In genomic region chr16:29761280-29761651, GRCh38 we compare ENCODE assay signal across 11 cellular contexts. TPM values are rescaled to one million over a fixed set of nuclear protein-coding genes. Genes with fewer than 3 reads are reported as not detected.
"Had no signal": no experiment of that assay in that cellular context is flagged by ENCODE, and none has a peak within 500 bp of the region (broad histone marks: within the 10 kb centered on the region; RNA-seq: fewer than 3 reads in every experiment).

No MANE protein-coding gene starts in this region.

RNA-seq across cellular contexts. Expression of gene C16orf54, which starts 15.5 kb away (rescaled TPM):
- total RNA-seq: RPMI7951, SJCRH30 had no signal

RNA-seq across cellular contexts. Expression of gene ZG16, which starts 16.8 kb away (rescaled TPM):
- total RNA-seq: activated CD4-positive, alpha-beta T cell treated with anti-CD3 and anti-CD28 coated beads, Interleukin-2, amount 10 ng/mL, durations not matched to agents 24 days and 14 days; activated CD8-positive, alpha-beta memory T cell treated with anti-CD3 and anti-CD28 coated beads for 36 hours; activated CD8-positive, alpha-beta T cell treated with anti-CD3 and anti-CD28 coated beads for 36 hours; activated naive CD8-positive, alpha-beta T cell treated with anti-CD3 and anti-CD28 coated beads for 36 hours; activated T-cell treated with anti-CD3 and anti-CD28 coated beads, Interleukin-2, amount 50 U/mL, for 72 hours; activated T-helper 17 cell treated with anti-CD3 and anti-CD28 coated beads, Interleukin-2, amount 50 U/mL, for 72 hours; M059J; RPMI7951; SJCRH30; T-helper 1 cell treated with Interleukin-12 subunit alpha and Interleukin-12 subunit beta and Interleukin-4 antibody, amounts not matched to agents 30 ng/mL and 1 ng/mL, for 36 hours; T-helper 2 cell treated with Interferon-gamma antibody and Interleukin-4, amounts not matched to agents 100 ng/mL and 5 ng/mL, for 36 hours had no signal
